ENCODE assay signal across 24 cellular contexts in the genomic region with DNA sequence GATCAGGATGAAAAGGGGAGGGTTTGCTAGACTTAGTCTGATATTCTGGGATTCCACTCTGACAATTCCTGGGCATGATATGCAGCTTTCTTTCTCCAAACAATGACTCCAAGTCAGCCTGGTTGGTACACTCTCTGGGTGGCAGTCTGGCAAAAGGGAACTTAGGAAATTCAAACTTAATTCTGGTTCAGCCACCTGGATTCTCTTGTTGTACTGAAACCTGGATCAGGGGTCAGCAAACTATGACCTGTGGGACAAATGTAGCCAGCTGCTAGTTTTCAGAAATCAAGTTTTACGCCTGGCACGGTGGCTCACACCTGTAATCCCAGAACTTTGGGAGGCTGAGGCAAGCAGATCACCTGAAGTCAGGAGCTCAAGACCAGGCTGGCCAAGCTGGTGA. TPM values are rescaled to one million over a fixed set of nuclear protein-coding genes. Genes with fewer than 3 reads are reported as not detected.
DNase-seq lines count a peak whose midpoint lies in the region; ATAC-seq lines count a peak whose summit lies in the region.
"Had no signal": no experiment of that assay in that cellular context is flagged by ENCODE, and none has a peak within 500 bp of the region (broad histone marks: within the 10 kb centered on the region; RNA-seq: fewer than 3 reads in every experiment).

No MANE protein-coding gene starts in this region.

- no peak for DNase-seq in stimulated activated naive CD8-positive, alpha-beta T cell treated with anti-CD3 and anti-CD28 coated beads, Interleukin-15, Interleukin-2, amounts not matched to agents 100 U/mL and 50 U/mL, for 24 hours
- no peak for DNase-seq in naive thymus-derived CD4-positive, alpha-beta T cell
- no peak for DNase-seq in kidney glomerular epithelial cell (lab: John Stamatoyannopoulos, UW)
- no peak for DNase-seq in NCI-H1092 (lab: John Stamatoyannopoulos, UW)
- no peak for DNase-seq in NCI-H146 (lab: John Stamatoyannopoulos, UW)
- DNase-seq in sciatic nerve (ENCODE audit: low spot score) = no peak
- DNase-seq: activated CD4-positive, alpha-beta T cell treated with anti-CD3 and anti-CD28 coated beads, Interleukin-2, amount 50 U/mL, for 48 hours; activated T-cell treated with anti-CD3 and anti-CD28 coated beads, Interleukin-2, amount 50 U/mL, for 4 hours; KBM-7; NCI-H187; psoas muscle; stimulated activated CD4-positive, alpha-beta T cell treated with anti-CD3 and anti-CD28 coated beads, Interleukin-2, amount 100 ng/mL, for 48 hours; T-helper 9 cell had no signal

- H3K9me3 ChIP-seq in naive thymus-derived CD4-positive, alpha-beta T cell (ENCODE audit: control insufficient read depth in 2 of 3, low read length in 3 of 3) = peaks cover 0 to 44% (median 6%) of the 10 kb centered on the region in 3 experiments
- H3K9me3 ChIP-seq: psoas muscle, vagina had no signal

- H3K4me1 Mint-ChIP-seq in stimulated activated naive CD8-positive, alpha-beta T cell treated with anti-CD3 and anti-CD28 coated beads, Interleukin-15, Interleukin-2, amounts not matched to agents 100 ng/mL and 50 ng/mL, for 24 hours (ENCODE audit: low read depth) = peaks cover 61% of the 10 kb centered on the region
- peaks cover 52% of the 10 kb centered on the region for H3K4me1 Mint-ChIP-seq in activated naive CD8-positive, alpha-beta T cell (ENCODE audit: low read depth)
- peaks cover 8 to 56% (median 40%) of the 10 kb centered on the region in 7 donors for H3K4me1 Mint-ChIP-seq in naive thymus-derived CD4-positive, alpha-beta T cell

- no peaks in the 10 kb centered on the region for H3K27me3 ChIP-seq in naive thymus-derived CD4-positive, alpha-beta T cell (ENCODE audit: control insufficient read depth in 2 of 2, insufficient read depth in 2 of 2, low read length in 2 of 2)
- H3K27me3 ChIP-seq: neural progenitor cell, vagina had no signal

- H3K4me3 Mint-ChIP-seq in stimulated activated naive CD8-positive, alpha-beta T cell treated with anti-CD3 and anti-CD28 coated beads, Interleukin-15, Interleukin-2, amounts not matched to agents 100 ng/mL and 50 ng/mL, for 24 hours = peak overlapping the region; percentile 11
- no peak overlapping the region for H3K4me3 Mint-ChIP-seq in activated naive CD8-positive, alpha-beta T cell
- H3K4me3 Mint-ChIP-seq in naive thymus-derived CD4-positive, alpha-beta T cell = no peak overlapping the region
- H3K4me3 Mint-ChIP-seq: CD14-positive monocyte, GM23338, mesothelial cell of epicardium, neural progenitor cell, WTC11 had no signal

- H3K27ac Mint-ChIP-seq in stimulated activated naive CD8-positive, alpha-beta T cell treated with anti-CD3 and anti-CD28 coated beads, Interleukin-15, Interleukin-2, amounts not matched to agents 100 ng/mL and 50 ng/mL, for 24 hours = no peak overlapping the region
- H3K27ac Mint-ChIP-seq in activated naive CD8-positive, alpha-beta T cell = peak overlapping the region; percentile 41
- peak overlapping the region in 3 of 9 donors; percentile 11 to 75 (median 33) for H3K27ac Mint-ChIP-seq in naive thymus-derived CD4-positive, alpha-beta T cell
- H3K27ac Mint-ChIP-seq: activated naive CD4-positive, alpha-beta T cell treated with anti-CD3 and anti-CD28 coated beads, Interleukin-2, amount 50 U/mL, for 24 hours; GM23338; mesothelial cell of epicardium; neural progenitor cell had no signal

- no peak for ATAC-seq in stimulated activated naive CD8-positive, alpha-beta T cell treated with anti-CD3 and anti-CD28 coated beads, Interleukin-15, Interleukin-2, amounts not matched to agents 100 U/mL and 50 U/mL, for 24 hours
- ATAC-seq in naive thymus-derived CD4-positive, alpha-beta T cell = no peak
- ATAC-seq in sciatic nerve = no peak
- ATAC-seq: esophagus mucosa, GM23338, psoas muscle, WTC11 had no signal

- H3K27me3 Mint-ChIP-seq in stimulated activated naive CD8-positive, alpha-beta T cell treated with anti-CD3 and anti-CD28 coated beads, Interleukin-15, Interleukin-2, amounts not matched to agents 100 ng/mL and 50 ng/mL, for 24 hours = no peaks in the 10 kb centered on the region
- H3K27me3 Mint-ChIP-seq in activated naive CD8-positive, alpha-beta T cell = no peaks in the 10 kb centered on the region
- H3K27me3 Mint-ChIP-seq in naive thymus-derived CD4-positive, alpha-beta T cell = no peaks in the 10 kb centered on the region
- H3K27me3 Mint-ChIP-seq: activated naive CD4-positive, alpha-beta T cell treated with anti-CD3 and anti-CD28 coated beads, Interleukin-2, amount 50 U/mL, for 24 hours had no signal

- CTCF ChIA-PET in naive thymus-derived CD4-positive, alpha-beta T cell (lab: Charles Lee) = no interaction called here

- H3K36me3 ChIP-seq in naive thymus-derived CD4-positive, alpha-beta T cell (ENCODE audit: control insufficient read depth in 2 of 3, insufficient read depth in 3 of 3, low read length in 3 of 3) = peaks cover 0 to 23% (median 0%) of the 10 kb centered on the region in 3 experiments
- H3K36me3 ChIP-seq: neural progenitor cell had no signal

- peak overlapping the region; percentile 1 for H3K4me3 ChIP-seq in naive thymus-derived CD4-positive, alpha-beta T cell (ENCODE audit: low read length)
- H3K4me3 ChIP-seq: GM23338, neural progenitor cell, psoas muscle, skin epidermis, vagina had no signal

- H3K4me1 ChIP-seq in naive thymus-derived CD4-positive, alpha-beta T cell (ENCODE audit: control insufficient read depth in 2 of 2, insufficient read depth in 2 of 2, low read length in 2 of 2) = peaks cover 5 to 29% of the 10 kb centered on the region in 2 donors
- H3K4me1 ChIP-seq: psoas muscle had no signal

- POLR2A ChIA-PET in naive thymus-derived CD4-positive, alpha-beta T cell (lab: Charles Lee) = no interaction called here

- H3K36me3 Mint-ChIP-seq in stimulated activated naive CD8-positive, alpha-beta T cell treated with anti-CD3 and anti-CD28 coated beads, Interleukin-15, Interleukin-2, amounts not matched to agents 100 ng/mL and 50 ng/mL, for 24 hours (ENCODE audit: low read depth) = peaks cover 33% of the 10 kb centered on the region
- H3K36me3 Mint-ChIP-seq in activated naive CD8-positive, alpha-beta T cell = peaks cover 51% of the 10 kb centered on the region
- peaks cover 41 to 91% (median 85%) of the 10 kb centered on the region in 5 donors for H3K36me3 Mint-ChIP-seq in naive thymus-derived CD4-positive, alpha-beta T cell

- intact Hi-C loops in naive thymus-derived CD4-positive, alpha-beta T cell (cut with micrococcal nuclease) = no loop called here
- intact Hi-C loops in sciatic nerve (cut with DNase I) = loop anchor here (10.0 kb wide), 1 partner anchor 1032 kb away; the partner anchor contains the start of gene YARS2

- peaks cover 5% of the 10 kb centered on the region for H3K9me3 Mint-ChIP-seq in stimulated activated naive CD8-positive, alpha-beta T cell treated with anti-CD3 and anti-CD28 coated beads, Interleukin-15, Interleukin-2, amounts not matched to agents 100 ng/mL and 50 ng/mL, for 24 hours
- H3K9me3 Mint-ChIP-seq in activated naive CD8-positive, alpha-beta T cell (ENCODE audit: low read depth) = peaks cover 7% of the 10 kb centered on the region
- H3K9me3 Mint-ChIP-seq in naive thymus-derived CD4-positive, alpha-beta T cell = peaks cover 9 to 98% (median 57%) of the 10 kb centered on the region in 11 donors

- H3K27ac ChIP-seq in naive thymus-derived CD4-positive, alpha-beta T cell (ENCODE audit: low read depth, low read length) = no peak overlapping the region
- H3K27ac ChIP-seq: neural progenitor cell, psoas muscle, vagina had no signal

RNA-seq across cellular contexts. Expression of gene AMN1, which starts 6.2 kb away (rescaled TPM):
- 10 to 100 TPM in 2 of 5 experiments, 1 to 10 TPM in 3; 4.1 to 22.9 (median 8.1) TPM for total RNA-seq in naive thymus-derived CD4-positive, alpha-beta T cell
- 10 to 100 TPM; 15.7 to 17.8 TPM for polyA plus RNA-seq in naive thymus-derived CD4-positive, alpha-beta T cell
- total RNA-seq in sciatic nerve = 9.3 TPM
